Comparison of ENCODE assay signal across 16 cellular contexts in the genomic region with DNA sequence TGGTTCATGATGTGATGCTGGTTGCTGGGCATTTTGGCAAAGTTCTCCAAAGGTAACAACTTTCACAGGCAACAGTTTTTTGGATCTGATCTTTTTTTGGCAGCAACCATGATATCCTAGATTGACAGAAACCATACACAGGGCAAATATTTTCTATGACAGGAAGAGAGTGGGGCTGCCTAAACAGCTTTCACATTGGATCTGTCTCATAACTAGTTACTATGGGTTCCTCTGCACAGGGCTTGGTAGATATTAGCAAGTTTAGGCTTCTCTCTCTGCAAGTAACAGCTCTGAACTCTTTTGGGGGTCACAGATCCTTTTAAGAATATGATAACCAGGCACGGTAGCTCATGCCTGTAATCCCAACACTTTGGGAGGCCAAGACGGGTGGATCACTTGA.
"Had no signal": no experiment of that assay in that cellular context is flagged by ENCODE, and none has a peak within 500 bp of the region (broad histone marks: within the 10 kb centered on the region; RNA-seq: fewer than 3 reads in every experiment).

No MANE protein-coding gene starts in this region.

- H3K9me3 Mint-ChIP-seq: endodermal cell, neural crest cell had no signal

- H3K27ac ChIP-seq: adrenal gland, psoas muscle, right lobe of liver, SJSA1, thoracic aorta had no signal

- H3K27ac Mint-ChIP-seq: endodermal cell had no signal

- DNase-seq: activated gamma-delta T cell treated with Interleukin-2 at 50 U/mL for 16 hours; activated T-cell treated with anti-CD3 and anti-CD28 coated beads, Interleukin-2, amount 50 U/mL, for 48 hours; adrenal gland; dorsolateral prefrontal cortex; endodermal cell; erythroblast; gastrocnemius medialis; left cardiac atrium; psoas muscle; right lobe of liver; T1000 had no signal

- H3K9me3 ChIP-seq: adrenal gland, gastrocnemius medialis, psoas muscle, right lobe of liver, SJSA1, thoracic aorta had no signal

- ATAC-seq: right lobe of liver had no signal

- H3K4me2 ChIP-seq: smooth muscle cell had no signal

- H3K4me3 Mint-ChIP-seq: endodermal cell, neural crest cell had no signal

- H3K4me3 ChIP-seq: adrenal gland, dorsolateral prefrontal cortex, gastrocnemius medialis, lung, psoas muscle, right lobe of liver, SJSA1, smooth muscle cell, thoracic aorta had no signal

- H3K4me1 Mint-ChIP-seq: endodermal cell, neural crest cell had no signal

- H3K4me1 ChIP-seq: adrenal gland, psoas muscle, right lobe of liver, SJSA1 had no signal

- H3K27me3 ChIP-seq: adrenal gland, dorsolateral prefrontal cortex, gastrocnemius medialis, right lobe of liver, SJSA1 had no signal
